Comparison of ENCODE assay signal across 9 cellular contexts in the genomic region with DNA sequence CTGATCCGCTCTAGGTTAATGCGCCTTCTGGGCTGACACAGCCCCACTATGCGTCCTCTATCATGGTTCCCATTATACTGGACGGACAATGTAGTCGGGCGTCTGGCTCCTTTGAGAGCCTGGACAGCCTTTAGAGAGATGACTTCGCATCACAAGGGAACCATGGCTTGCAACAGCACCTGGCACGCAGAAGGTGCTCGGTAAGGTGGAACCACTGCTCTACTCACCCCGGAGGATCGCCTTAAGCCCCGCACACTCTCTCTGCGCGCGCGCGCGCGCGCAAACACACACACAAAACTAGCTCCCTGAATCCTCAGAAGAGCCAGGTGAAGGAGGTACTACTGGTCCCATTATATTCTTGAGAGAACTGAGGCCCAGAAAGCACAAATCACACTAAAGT. TPM values are rescaled to one million over a fixed set of nuclear protein-coding genes. Genes with fewer than 3 reads are reported as not detected.
A peak's percentile ranks its signal among the peaks of the same experiment; 100 is the strongest.
DNase-seq lines count a peak whose midpoint lies in the region; ATAC-seq and TF ChIP-seq lines count a peak whose summit lies in the region.
"Had no signal": no experiment of that assay in that cellular context is flagged by ENCODE, and none has a peak within 500 bp of the region (broad histone marks: within the 10 kb centered on the region; RNA-seq: fewer than 3 reads in every experiment).

No MANE protein-coding gene starts in this region.

- H3K4me3 Mint-ChIP-seq in activated CD8-positive, alpha-beta T cell treated with anti-CD3 and anti-CD28 coated beads, Interleukin-2, amount 10 ng/mL, durations not matched to agents 7 days and 5 days = peak overlapping the region; percentile 82
- H3K4me3 Mint-ChIP-seq in stimulated activated naive B cell treated with anti-CD40 and anti-IgM and Interleukin-4, amounts not matched to agents 10 μg/mL and 1 μg/mL and 100 μg/mL, for 72 hours = peak overlapping the region; percentile 95 to 99

- peak overlapping the region; percentile 69 for H3K27ac Mint-ChIP-seq in activated CD8-positive, alpha-beta T cell treated with anti-CD3 and anti-CD28 coated beads, Interleukin-2, amount 10 ng/mL, durations not matched to agents 7 days and 5 days
- peak overlapping the region; percentile 65 for H3K27ac Mint-ChIP-seq in stimulated activated naive B cell treated with anti-CD40 and anti-IgM and Interleukin-4, amounts not matched to agents 10 μg/mL and 1 μg/mL and 100 μg/mL, for 72 hours

- no peaks in the 10 kb centered on the region for H3K36me3 ChIP-seq in iPS-18a (ENCODE audit: control insufficient read depth, low read depth, low read length)

- CTCF ChIA-PET in activated CD8-positive, alpha-beta T cell treated with anti-CD3 and anti-CD28 coated beads, Interleukin-2, amount 10 ng/mL, durations not matched to agents 7 days and 5 days (lab: Charles Lee) = interaction anchor here (0.9 to 2.4 kb wide), 6 partner anchors 9 to 41 kb away, joined by 3 to 13 read pairs (median 4); partner anchors contain the start of gene TARBP2

- POLR2A ChIA-PET in activated CD8-positive, alpha-beta T cell treated with anti-CD3 and anti-CD28 coated beads, Interleukin-2, amount 10 ng/mL, durations not matched to agents 7 days and 5 days (lab: Charles Lee) = interaction anchor here (0.5 to 1.4 kb wide), 3 partner anchors 13 to 113 kb away, joined by 3 read pairs; no protein-coding TSS in a partner anchor

- ATAC-seq in activated CD8-positive, alpha-beta T cell treated with anti-CD3 and anti-CD28 coated beads, Interleukin-2, amount 10 ng/mL, durations not matched to agents 7 days and 5 days = no peak
- ATAC-seq in stimulated activated naive B cell treated with anti-CD40 and anti-IgM and Interleukin-4, amounts not matched to agents 10 μg/mL and 1 μg/mL and 100 μg/mL, for 72 hours (replicated peaks) = peak in 1 of 2 donors; percentile 10
- ATAC-seq in foreskin keratinocyte = no peak

- peaks cover 30% of the 10 kb centered on the region for H3K4me1 Mint-ChIP-seq in activated CD8-positive, alpha-beta T cell treated with anti-CD3 and anti-CD28 coated beads, Interleukin-2, amount 10 ng/mL, durations not matched to agents 7 days and 5 days (ENCODE audit: low read depth)
- H3K4me1 Mint-ChIP-seq in stimulated activated naive B cell treated with anti-CD40 and anti-IgM and Interleukin-4, amounts not matched to agents 10 μg/mL and 1 μg/mL and 100 μg/mL, for 72 hours = peaks cover 16 to 30% of the 10 kb centered on the region in 2 donors

- no peaks in the 10 kb centered on the region for H3K9me3 ChIP-seq in iPS-18a (ENCODE audit: control insufficient read depth, low read depth, low read length)

- H3K4me3 ChIP-seq in iPS-18a (ENCODE audit: low read length) = peak overlapping the region; percentile 55

- no peaks in the 10 kb centered on the region for H3K27me3 Mint-ChIP-seq in activated CD8-positive, alpha-beta T cell treated with anti-CD3 and anti-CD28 coated beads, Interleukin-2, amount 10 ng/mL, durations not matched to agents 7 days and 5 days (ENCODE audit: low read depth)
- H3K27me3 Mint-ChIP-seq in stimulated activated naive B cell treated with anti-CD40 and anti-IgM and Interleukin-4, amounts not matched to agents 10 μg/mL and 1 μg/mL and 100 μg/mL, for 72 hours = no peaks in the 10 kb centered on the region

- peaks cover 11% of the 10 kb centered on the region for H3K36me3 Mint-ChIP-seq in activated CD8-positive, alpha-beta T cell treated with anti-CD3 and anti-CD28 coated beads, Interleukin-2, amount 10 ng/mL, durations not matched to agents 7 days and 5 days (ENCODE audit: low read depth)
- peaks cover 6 to 10% of the 10 kb centered on the region in 2 donors for H3K36me3 Mint-ChIP-seq in stimulated activated naive B cell treated with anti-CD40 and anti-IgM and Interleukin-4, amounts not matched to agents 10 μg/mL and 1 μg/mL and 100 μg/mL, for 72 hours

- peak; percentile 39 to 56 for DNase-seq in NCI-H526 (lab: John Stamatoyannopoulos, UW)
- DNase-seq in NCI-H526 treated with DMSO at 0.1 percent for 48 hours (lab: John Stamatoyannopoulos, UW) = no peak
- DNase-seq in activated CD8-positive, alpha-beta T cell treated with anti-CD3 and anti-CD28 coated beads, Interleukin-2, amount 10 ng/mL, durations not matched to agents 7 days and 5 days = no peak
- no peak for DNase-seq in stimulated activated naive B cell treated with anti-CD40 and anti-IgM and Interleukin-4, amounts not matched to agents 10 μg/mL and 1 μg/mL and 100 μg/mL, for 72 hours
- DNase-seq in GM19240 (ENCODE audit: insufficient read length, low spot score) = no peak
- DNase-seq in foreskin keratinocyte = no peak
- DNase-seq in HCEC 1CT = no peak

- H3K27ac ChIP-seq in iPS-18a (ENCODE audit: low read length) (peak overlapping the region; percentile 11), foreskin keratinocyte (no peak overlapping the region)

- TF ChIP-seq CTCF in foreskin keratinocyte (conservative IDR thresholded peaks at IDR 0.05) = no peak

- peak overlapping the region; percentile 59 for H3K9ac ChIP-seq in iPS-18a (ENCODE audit: low read length)

- H3K27me3 ChIP-seq in iPS-18a (ENCODE audit: control insufficient read depth, insufficient read depth, low read length) (no peaks in the 10 kb centered on the region), foreskin keratinocyte (no peaks in the 10 kb centered on the region)

- H3K4me1 ChIP-seq in iPS-18a (ENCODE audit: control insufficient read depth, low read depth, low read length) = peaks cover 27% of the 10 kb centered on the region
- H3K4me1 ChIP-seq in foreskin keratinocyte = no peaks in the 10 kb centered on the region

- H3K9me3 Mint-ChIP-seq in activated CD8-positive, alpha-beta T cell treated with anti-CD3 and anti-CD28 coated beads, Interleukin-2, amount 10 ng/mL, durations not matched to agents 7 days and 5 days (ENCODE audit: insufficient read depth) = no peaks in the 10 kb centered on the region
- H3K9me3 Mint-ChIP-seq in stimulated activated naive B cell treated with anti-CD40 and anti-IgM and Interleukin-4, amounts not matched to agents 10 μg/mL and 1 μg/mL and 100 μg/mL, for 72 hours = no peaks in the 10 kb centered on the region

RNA-seq across cellular contexts. Expression of gene MAP3K12, which starts 7.1 kb away (rescaled TPM):
- 10 to 100 TPM; 22.7 to 22.9 TPM for total RNA-seq in activated CD8-positive, alpha-beta T cell treated with anti-CD3 and anti-CD28 coated beads, Interleukin-2, amount 10 ng/mL, durations not matched to agents 7 days and 5 days
- total RNA-seq in foreskin keratinocyte = 11.3 and 13.3 TPM in 2 replicates
- polyA plus RNA-seq in foreskin keratinocyte = 10.0 and 10.4 TPM in 2 replicates

RNA-seq across cellular contexts. Expression of gene TARBP2, which starts 8.9 kb away (rescaled TPM):
- total RNA-seq in activated CD8-positive, alpha-beta T cell treated with anti-CD3 and anti-CD28 coated beads, Interleukin-2, amount 10 ng/mL, durations not matched to agents 7 days and 5 days = 10 to 100 TPM; 30.3 to 36.9 TPM
- 46.4 and 48.0 TPM in 2 replicates for total RNA-seq in foreskin keratinocyte
- polyA plus RNA-seq in foreskin keratinocyte = 46.7 and 49.6 TPM in 2 replicates

RNA-seq across cellular contexts. Expression of gene NPFF, which starts 15.1 kb away (rescaled TPM):
- not detected for total RNA-seq in activated CD8-positive, alpha-beta T cell treated with anti-CD3 and anti-CD28 coated beads, Interleukin-2, amount 10 ng/mL, durations not matched to agents 7 days and 5 days
- not detected in 2 replicates for total RNA-seq in foreskin keratinocyte
- 0.18 TPM in 1 of 2 replicates, not detected in the other for polyA plus RNA-seq in foreskin keratinocyte
- total RNA-seq: subcutaneous adipose tissue had no signal

RNA-seq across cellular contexts. Expression of gene PCBP2, which starts 40.3 kb away (rescaled TPM):
- total RNA-seq in activated CD8-positive, alpha-beta T cell treated with anti-CD3 and anti-CD28 coated beads, Interleukin-2, amount 10 ng/mL, durations not matched to agents 7 days and 5 days = 100 to 1,000 TPM; 813 to 836 TPM
- total RNA-seq in foreskin keratinocyte = 378 and 396 TPM in 2 replicates
- 422 and 510 TPM in 2 replicates for polyA plus RNA-seq in foreskin keratinocyte

RNA-seq across cellular contexts. Expression of gene PRR13, which starts 50.7 kb away (rescaled TPM):
- 100 to 1,000 TPM; 220 TPM for total RNA-seq in activated CD8-positive, alpha-beta T cell treated with anti-CD3 and anti-CD28 coated beads, Interleukin-2, amount 10 ng/mL, durations not matched to agents 7 days and 5 days
- 139 TPM in 2 replicates for total RNA-seq in foreskin keratinocyte
- polyA plus RNA-seq in foreskin keratinocyte = 204 and 208 TPM in 2 replicates

Comparison
In these comparisons a context has a peak if more than half of its experiments do, and no peak if none do; other contexts are left out.
1. DNase-seq: peak in NCI-H526 (2 of 2); none in NCI-H526 treated with DMSO at 0.1 percent for 48 hours (single experiment), activated CD8-positive, alpha-beta T cell treated with anti-CD3 and anti-CD28 coated beads, Interleukin-2, amount 10 ng/mL, durations not matched to agents 7 days and 5 days (single experiment), stimulated activated naive B cell treated with anti-CD40 and anti-IgM and Interleukin-4, amounts not matched to agents 10 μg/mL and 1 μg/mL and 100 μg/mL, for 72 hours (single experiment), GM19240 (single experiment), foreskin keratinocyte (0 of 2) and HCEC 1CT (single experiment).